In the genomic region with DNA sequence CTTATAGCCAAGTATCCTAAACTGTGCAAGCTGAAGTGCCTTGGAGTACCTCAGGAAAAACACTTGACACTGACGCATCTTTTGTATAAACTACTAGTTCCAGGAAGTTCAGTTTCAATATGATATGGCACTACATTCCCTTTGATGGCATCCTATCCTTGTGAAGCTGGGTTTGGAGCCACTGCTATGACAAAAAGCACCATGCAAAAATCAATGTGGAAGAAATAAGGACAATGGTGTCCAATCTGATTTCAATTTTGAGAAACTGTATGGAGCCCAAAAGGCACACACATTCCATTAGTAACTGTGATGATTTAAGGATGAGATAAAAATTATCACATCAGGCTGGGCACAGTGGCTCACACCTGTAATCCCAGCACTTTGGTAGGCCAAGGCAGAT, we compare ENCODE assay signal across 27 cellular contexts.
"Had no signal": no experiment of that assay in that cellular context is flagged by ENCODE, and none has a peak within 500 bp of the region (broad histone marks: within the 10 kb centered on the region; RNA-seq: fewer than 3 reads in every experiment).

No MANE protein-coding gene starts in this region.

- H3K9me3 Mint-ChIP-seq: activated B cell treated with CpG ODN at 0.5 μM for 24 hours; activated T-cell treated with anti-CD3 and anti-CD28 coated beads, Interleukin-2, amount 50 U/mL, for 72 hours; neural crest cell; stimulated activated naive B cell treated with anti-CD40 and anti-IgM and Interleukin-4, amounts not matched to agents 10 μg/mL and 1 μg/mL and 100 μg/mL, for 72 hours had no signal

- H3K27me3 ChIP-seq: breast epithelium, esophagus squamous epithelium, heart right ventricle, right atrium auricular region, stomach, thyroid gland, upper lobe of left lung, vagina had no signal

- ATAC-seq: activated T-cell treated with anti-CD3 and anti-CD28 coated beads, Interleukin-2, amount 50 U/mL, for 72 hours; heart right ventricle; naive thymus-derived CD4-positive, alpha-beta T cell; stimulated activated naive B cell treated with anti-CD40 and anti-IgM and Interleukin-4, amounts not matched to agents 10 μg/mL and 1 μg/mL and 100 μg/mL, for 72 hours had no signal

- H3K36me3 ChIP-seq: breast epithelium had no signal

- H3K79me2 ChIP-seq: parathyroid adenoma had no signal

- H2AFZ ChIP-seq: parathyroid adenoma had no signal

- DNase-seq: activated B cell treated with CpG ODN at 0.5 μM for 24 hours; activated CD4-positive, alpha-beta T cell treated with anti-CD3 and anti-CD28 coated beads, Interleukin-2, amount 50 U/mL, for 4 hours; activated naive CD4-positive, alpha-beta T cell treated with Interleukin-2 at 50 U/mL for 16 hours; activated T-cell treated with anti-CD3 and anti-CD28 coated beads for 4 hours; activated T-cell treated with anti-CD3 and anti-CD28 coated beads, Interleukin-2, amount 50 U/mL, for 72 hours; amygdala; central memory CD4-positive, alpha-beta T cell; dermis blood vessel endothelial cell; effector CD4-positive, alpha-beta T cell; esophagus squamous epithelium; foreskin melanocyte; heart right ventricle; naive thymus-derived CD4-positive, alpha-beta T cell; nucleus accumbens; stimulated activated CD4-positive, alpha-beta T cell treated with anti-CD3 and anti-CD28 coated beads, Interleukin-15, amount 100 ng/mL, for 24 hours; stimulated activated CD4-positive, alpha-beta T cell treated with anti-CD3 and anti-CD28 coated beads, Interleukin-2, amount 100 ng/mL, for 24 hours; stimulated activated naive B cell treated with anti-CD40 and anti-IgM and Interleukin-4, amounts not matched to agents 10 μg/mL and 1 μg/mL and 100 μg/mL, for 72 hours; stomach; thyroid gland; upper lobe of left lung had no signal

- H3K27ac ChIP-seq: breast epithelium, epithelial cell of prostate, esophagus squamous epithelium, heart right ventricle, parathyroid adenoma, stomach, thyroid gland, upper lobe of left lung, vagina had no signal

- H3K4me3 ChIP-seq: breast epithelium, esophagus squamous epithelium, heart right ventricle, right atrium auricular region, stomach, thyroid gland, upper lobe of left lung, vagina had no signal

- H3K9ac ChIP-seq: parathyroid adenoma had no signal

- H3K27ac Mint-ChIP-seq: activated B cell treated with CpG ODN at 0.5 μM for 24 hours; activated T-cell treated with anti-CD3 and anti-CD28 coated beads, Interleukin-2, amount 50 U/mL, for 72 hours; mesothelial cell of epicardium; naive thymus-derived CD4-positive, alpha-beta T cell; stimulated activated naive B cell treated with anti-CD40 and anti-IgM and Interleukin-4, amounts not matched to agents 10 μg/mL and 1 μg/mL and 100 μg/mL, for 72 hours had no signal

- H3K4me1 ChIP-seq: breast epithelium, parathyroid adenoma had no signal

- H3K9me3 ChIP-seq: breast epithelium, esophagus squamous epithelium, heart right ventricle, right atrium auricular region, stomach, thyroid gland, upper lobe of left lung, vagina had no signal

- H3K4me3 Mint-ChIP-seq: activated B cell treated with CpG ODN at 0.5 μM for 24 hours; activated T-cell treated with anti-CD3 and anti-CD28 coated beads, Interleukin-2, amount 50 U/mL, for 72 hours; mesothelial cell of epicardium; naive thymus-derived CD4-positive, alpha-beta T cell; neural crest cell; stimulated activated naive B cell treated with anti-CD40 and anti-IgM and Interleukin-4, amounts not matched to agents 10 μg/mL and 1 μg/mL and 100 μg/mL, for 72 hours had no signal

- H3K27me3 Mint-ChIP-seq: activated B cell treated with CpG ODN at 0.5 μM for 24 hours; naive thymus-derived CD4-positive, alpha-beta T cell; stimulated activated naive B cell treated with anti-CD40 and anti-IgM and Interleukin-4, amounts not matched to agents 10 μg/mL and 1 μg/mL and 100 μg/mL, for 72 hours had no signal
